Comparison of ENCODE assay signal across 13 cellular contexts in genomic region chrX:112368371-112368770, GRCh38.
DNase-seq lines count a peak whose midpoint lies in the region; ATAC-seq, FAIRE-seq and TF ChIP-seq lines count a peak whose summit lies in the region.
"Had no signal": no experiment of that assay in that cellular context is flagged by ENCODE, and none has a peak within 500 bp of the region (broad histone marks: within the 10 kb centered on the region; RNA-seq: fewer than 3 reads in every experiment).

No MANE protein-coding gene starts in this region.

- ATAC-seq in GM12878 (peak; percentile 64), GM19023 (IDR thresholded peaks at IDR 0.05; ENCODE audit: unreplicated experiment) (no peak), GM18858 (IDR thresholded peaks at IDR 0.05; ENCODE audit: unreplicated experiment) (no peak)
- ATAC-seq: activated CD4-positive, alpha-beta T cell treated with anti-CD3 and anti-CD28 coated beads for 36 hours had no signal

- POLR2A ChIA-PET in GM12878 (lab: Charles Lee) = no interaction called here

- H2AFZ ChIP-seq in GM12878 (ENCODE audit: control insufficient read depth, low read depth, low read length) (no peak overlapping the region), neural cell (ENCODE audit: low read depth, low read length) (no peak overlapping the region)

- no peak for FAIRE-seq in GM12878 (lab: Jason Lieb, UNC)
- FAIRE-seq: A204.1 had no signal

- no peaks in the 10 kb centered on the region for H3F3A ChIP-seq in neural cell (ENCODE audit: insufficient read depth, low read length, poor library complexity, severe bottlenecking)

- H3K27ac ChIP-seq in GM12878 (ENCODE audit: control insufficient read depth, insufficient read depth) = no peak overlapping the region
- H3K27ac ChIP-seq in neural cell (ENCODE audit: low read length) = no peak overlapping the region
- H3K27ac ChIP-seq: ascending aorta had no signal

- BruUV-seq in GM12878 (replicated peaks; lab: Mats Ljungman, UMichigan) = no TSS peak

- H3K27me3 ChIP-seq in GM12878 (replicated peaks in 1 of 2; ENCODE audit: control insufficient read depth in 2 of 2, insufficient read depth in 2 of 2, low read length in 1 of 2) (no peaks in the 10 kb centered on the region), neural cell (ENCODE audit: insufficient read depth, low read depth, low read length) (no peaks in the 10 kb centered on the region)
- H3K27me3 ChIP-seq: ascending aorta had no signal

- RAD21 ChIA-PET in GM12878 (lab: Charles Lee; ENCODE audit: unreplicated experiment) = no interaction called here

- no peaks in the 10 kb centered on the region for H3K9me3 ChIP-seq in GM12878 (replicated peaks; ENCODE audit: control insufficient read depth, insufficient read depth, low read length)
- H3K9me3 ChIP-seq in neural cell (ENCODE audit: low read length) = no peaks in the 10 kb centered on the region
- H3K9me3 ChIP-seq: ascending aorta had no signal

- H3K36me3 ChIP-seq in GM12878 (ENCODE audit: control insufficient read depth in 2 of 2, insufficient read depth in 2 of 2, low read length in 1 of 2) (no peaks in the 10 kb centered on the region), neural cell (ENCODE audit: insufficient read depth, low read length) (no peaks in the 10 kb centered on the region)
- H3K36me3 ChIP-seq: ascending aorta had no signal

- DNase-seq in NCI-H1092 treated with DMSO at 0.1 percent for 48 hours (lab: John Stamatoyannopoulos, UW) (peak; percentile 5), NCI-H1092 (lab: John Stamatoyannopoulos, UW) (no peak), LNCaP clone FGC (ENCODE audit: low read depth) (no peak), GM12878 (ENCODE audit: low read depth, low spot score) (no peak), middle frontal gyrus (ENCODE audit: extremely low spot score, low spot score) (no peak)
- DNase-seq: activated CD4-positive, alpha-beta T cell treated with anti-CD3 and anti-CD28 coated beads for 36 hours; DMS153; head of caudate nucleus had no signal

- H3K4me3 ChIP-seq in LNCaP clone FGC (ENCODE audit: low read depth, low read length) (no peak overlapping the region), GM12878 (no peak overlapping the region), neural cell (ENCODE audit: low read length) (no peak overlapping the region)
- H3K4me3 ChIP-seq: ascending aorta had no signal

- TF ChIP-seq RAD21 in GM12878 (IDR thresholded peaks at IDR 0.05; ENCODE audit: insufficient read depth, low read depth, low read length) (peak; percentile 41), neural cell (conservative IDR thresholded peaks at IDR 0.05) (peak; percentile 29)

- H3K9ac ChIP-seq in GM12878 (ENCODE audit: control insufficient read depth, insufficient read depth, low read length) = no peak overlapping the region
- H3K9ac ChIP-seq in neural cell (ENCODE audit: low read length) = no peak overlapping the region

- H4K20me1 ChIP-seq in GM12878 (ENCODE audit: control insufficient read depth, insufficient read depth) (no peaks in the 10 kb centered on the region), neural cell (ENCODE audit: insufficient read depth) (no peaks in the 10 kb centered on the region)

- CTCF ChIA-PET in GM12878 (lab: Yijun Ruan, JAX) = interaction anchor here (0.6 kb wide), 2 partner anchors 500 to 545 kb away, joined by 3 read pairs; no protein-coding TSS in a partner anchor

- no peaks in the 10 kb centered on the region for H3K9me2 ChIP-seq in neural cell (ENCODE audit: insufficient read depth, low read length)

- in situ Hi-C loops in GM12878 (cut with MboI) = no loop called here

- intact Hi-C loops in GM12878 (cut with micrococcal nuclease; ENCODE audit: unreplicated experiment) = loop anchor here (10.0 kb wide), 1 partner anchor 494 kb away; the partner anchor contains the start of gene TRPC5OS

- TF ChIP-seq EP300 in GM12878 (IDR thresholded peaks at IDR 0.05; ENCODE audit: borderline replicate concordance in 1 of 2, control insufficient read depth in 1 of 2, low read depth in 2 of 2, low read length in 2 of 2) (no peak), neural cell (conservative IDR thresholded peaks at IDR 0.05; ENCODE audit: poor library complexity, severe bottlenecking) (no peak)

- SMC1A ChIA-PET in GM12878 (lab: Charles Lee; ENCODE audit: uncharacterized antibody, unreplicated experiment) = no interaction called here

- TF ChIP-seq CTCF in LNCaP clone FGC (IDR thresholded peaks at IDR 0.05; ENCODE audit: control insufficient read depth, extremely low read depth, insufficient read depth) = peak; percentile 62
- peak; percentile 34 to 44 (median 35); a peak in 4 of 6 replicates for TF ChIP-seq CTCF in GM12878 (IDR thresholded peaks at IDR 0.05 in 2 of 3, conservative IDR thresholded peaks at IDR 0.05 in 1 of 3; ENCODE audit: control insufficient read depth in 2 of 3, extremely low read depth in 1 of 3, insufficient read depth in 1 of 3, low read depth in 3 of 3, low read length in 3 of 3)
- peak; percentile 32 for TF ChIP-seq CTCF in neural cell (IDR thresholded peaks at IDR 0.05; ENCODE audit: poor library complexity, severe bottlenecking)

- H3K79me2 ChIP-seq in GM12878 (ENCODE audit: control insufficient read depth, insufficient read depth, low read length) (no peaks in the 10 kb centered on the region), neural cell (replicated peaks; ENCODE audit: insufficient read depth, low read length) (no peaks in the 10 kb centered on the region)

- H3K4me2 ChIP-seq in GM12878 (ENCODE audit: control insufficient read depth, insufficient read depth) = no peak overlapping the region
- H3K4me2 ChIP-seq in neural cell (ENCODE audit: low read length) = no peak overlapping the region

- 41% methylated on average over 3 of the region's 3 CpGs for WGBS in GM12878 (ENCODE audit: insufficient coverage, insufficient replicate concordance, low lambda C conversion rate, missing lambda C conversion rate)

- H3K4me1 ChIP-seq in GM12878 (ENCODE audit: control insufficient read depth, insufficient read depth, low read length) = no peaks in the 10 kb centered on the region
- H3K4me1 ChIP-seq: ascending aorta had no signal

- no peak for TF ChIP-seq POLR2A in GM12878 (IDR thresholded peaks at IDR 0.05; ENCODE audit: low read depth, low read length)

TF ChIP-seq in GM12878, 131 proteins besides CTCF, POLR2A, EP300 and RAD21 (continues in another document):
- TF ChIP-seq SMC3 (IDR thresholded peaks at IDR 0.05; ENCODE audit: borderline replicate concordance, low read length) = 0 out of 2 replicates have a peak, but pooled peaks have one; percentile 25
- TF ChIP-seq HDAC2 (IDR thresholded peaks at IDR 0.05) = no peak
- no peak for TF ChIP-seq PRDM15 (CRISPR knock-in tag; IDR thresholded peaks at IDR 0.05)
- TF ChIP-seq TARDBP (IDR thresholded peaks at IDR 0.05; ENCODE audit: borderline replicate concordance) = no peak

TF ChIP-seq in neural cell, 6 proteins besides CTCF, POLR2A, EP300 and RAD21:
- TF ChIP-seq MXI1 (conservative IDR thresholded peaks at IDR 0.05; ENCODE audit: poor library complexity, severe bottlenecking) (no peak), REST (IDR thresholded peaks at IDR 0.05; ENCODE audit: borderline replicate concordance) (no peak), POLR2AphosphoS5 (IDR thresholded peaks at IDR 0.05) (no peak), SMC3 (conservative IDR thresholded peaks at IDR 0.05; ENCODE audit: poor library complexity) (no peak), TAF1 (IDR thresholded peaks at IDR 0.05; ENCODE audit: low read depth) (no peak)
